Comparison of ENCODE assay signal across 1 cellular context in the genomic region with DNA sequence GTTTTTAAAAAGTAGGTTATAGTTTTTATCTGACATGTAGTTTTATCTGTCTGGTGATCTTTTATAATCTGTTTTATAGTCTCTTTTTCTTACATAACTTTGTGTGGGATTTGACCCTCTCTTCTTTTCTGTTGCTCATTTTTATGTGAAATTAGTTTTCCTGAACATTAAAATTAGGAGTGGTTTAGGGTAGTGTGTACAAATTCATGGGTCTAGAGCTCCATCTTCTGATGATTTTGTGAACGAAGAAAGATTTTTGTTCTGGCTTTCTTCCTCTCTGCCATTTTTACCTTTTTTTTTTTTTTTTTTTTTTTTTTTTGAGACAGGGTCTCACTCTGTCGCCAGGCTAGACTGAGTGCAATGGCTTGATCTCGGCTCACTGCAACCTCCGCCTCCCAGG.
TF ChIP-seq lines count a peak whose summit lies in the region.

No MANE protein-coding gene starts in this region.

TF ChIP-seq in IMR-90, 13 proteins besides CTCF, POLR2A, EP300 and RAD21:
- TF ChIP-seq CHD1 (IDR thresholded peaks at IDR 0.05; ENCODE audit: low read depth, low read length): no peak
- TF ChIP-seq FOS (IDR thresholded peaks at IDR 0.05; ENCODE audit: low read depth, low read length): no peak
- no peak for TF ChIP-seq SMC3 (IDR thresholded peaks at IDR 0.05; ENCODE audit: low read depth, low read length)
- no peak for TF ChIP-seq RFX5 (IDR thresholded peaks at IDR 0.05; ENCODE audit: low read depth, low read length)
- TF ChIP-seq MAZ (IDR thresholded peaks at IDR 0.05; ENCODE audit: borderline replicate concordance, low read depth, low read length): no peak
- TF ChIP-seq, protein P1, sequence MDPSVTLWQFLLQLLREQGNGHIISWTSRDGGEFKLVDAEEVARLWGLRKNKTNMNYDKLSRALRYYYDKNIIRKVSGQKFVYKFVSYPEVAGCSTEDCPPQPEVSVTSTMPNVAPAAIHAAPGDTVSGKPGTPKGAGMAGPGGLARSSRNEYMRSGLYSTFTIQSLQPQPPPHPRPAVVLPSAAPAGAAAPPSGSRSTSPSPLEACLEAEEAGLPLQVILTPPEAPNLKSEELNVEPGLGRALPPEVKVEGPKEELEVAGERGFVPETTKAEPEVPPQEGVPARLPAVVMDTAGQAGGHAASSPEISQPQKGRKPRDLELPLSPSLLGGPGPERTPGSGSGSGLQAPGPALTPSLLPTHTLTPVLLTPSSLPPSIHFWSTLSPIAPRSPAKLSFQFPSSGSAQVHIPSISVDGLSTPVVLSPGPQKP (IDR thresholded peaks at IDR 0.05; ENCODE audit: borderline replicate concordance, low read depth, low read length): no peak
- TF ChIP-seq, protein P2, sequence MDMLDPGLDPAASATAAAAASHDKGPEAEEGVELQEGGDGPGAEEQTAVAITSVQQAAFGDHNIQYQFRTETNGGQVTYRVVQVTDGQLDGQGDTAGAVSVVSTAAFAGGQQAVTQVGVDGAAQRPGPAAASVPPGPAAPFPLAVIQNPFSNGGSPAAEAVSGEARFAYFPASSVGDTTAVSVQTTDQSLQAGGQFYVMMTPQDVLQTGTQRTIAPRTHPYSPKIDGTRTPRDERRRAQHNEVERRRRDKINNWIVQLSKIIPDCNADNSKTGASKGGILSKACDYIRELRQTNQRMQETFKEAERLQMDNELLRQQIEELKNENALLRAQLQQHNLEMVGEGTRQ (IDR thresholded peaks at IDR 0.05; ENCODE audit: low read depth, low read length): no peak
TF ChIP-seq in IMR-90: peak in this region for 0.
